1 cellular context compared by ENCODE assay signal in the genomic region with DNA sequence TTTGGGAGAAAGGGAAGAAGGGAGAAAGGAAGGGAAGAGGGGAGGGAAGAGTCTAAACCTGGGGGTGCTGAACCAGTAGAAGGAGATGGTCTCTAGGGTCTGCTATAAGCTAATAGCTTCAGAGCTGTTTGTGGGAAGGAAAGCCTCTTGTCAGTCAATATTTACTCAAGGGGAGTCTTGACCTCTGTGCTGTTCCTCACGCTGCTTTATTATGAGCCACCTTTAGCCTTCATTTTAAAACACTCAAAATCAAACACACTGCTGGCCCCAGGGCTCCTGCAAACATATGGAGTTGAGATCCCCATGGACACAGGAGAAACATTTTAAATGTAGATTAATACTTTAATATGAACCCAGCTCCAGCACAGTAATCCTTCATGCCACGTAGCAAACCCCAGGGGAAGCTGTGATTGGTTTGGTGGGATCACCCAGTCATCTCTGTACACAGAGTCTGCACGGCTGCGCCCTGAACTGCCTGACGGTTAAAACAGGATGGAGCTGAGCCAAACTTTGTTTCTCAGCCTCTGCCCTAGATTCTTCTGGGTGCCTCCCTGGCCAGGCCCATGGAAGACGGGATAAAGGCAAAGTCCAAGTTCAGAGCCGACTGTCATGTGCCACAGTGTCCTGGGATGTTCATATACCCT.
A peak's percentile ranks its signal among the peaks of the same experiment; 100 is the strongest.
TF ChIP-seq lines count a peak whose summit lies in the region.

No MANE protein-coding gene starts in this region.

TF ChIP-seq in HepG2, 621 proteins besides CTCF, POLR2A, EP300 and RAD21 (continued from another document and continues in another):
- TF ChIP-seq TRAFD1 (CRISPR knock-in tag; IDR thresholded peaks at IDR 0.05; ENCODE audit: borderline replicate concordance), result no peak
- TF ChIP-seq MLX (CRISPR knock-in tag; IDR thresholded peaks at IDR 0.05), result 0 out of 2 replicates have a peak, but pooled peaks have one; percentile 19
- peak; percentile 50 for TF ChIP-seq MED1 (CRISPR knock-in tag; IDR thresholded peaks at IDR 0.05)
- TF ChIP-seq, protein P1, sequence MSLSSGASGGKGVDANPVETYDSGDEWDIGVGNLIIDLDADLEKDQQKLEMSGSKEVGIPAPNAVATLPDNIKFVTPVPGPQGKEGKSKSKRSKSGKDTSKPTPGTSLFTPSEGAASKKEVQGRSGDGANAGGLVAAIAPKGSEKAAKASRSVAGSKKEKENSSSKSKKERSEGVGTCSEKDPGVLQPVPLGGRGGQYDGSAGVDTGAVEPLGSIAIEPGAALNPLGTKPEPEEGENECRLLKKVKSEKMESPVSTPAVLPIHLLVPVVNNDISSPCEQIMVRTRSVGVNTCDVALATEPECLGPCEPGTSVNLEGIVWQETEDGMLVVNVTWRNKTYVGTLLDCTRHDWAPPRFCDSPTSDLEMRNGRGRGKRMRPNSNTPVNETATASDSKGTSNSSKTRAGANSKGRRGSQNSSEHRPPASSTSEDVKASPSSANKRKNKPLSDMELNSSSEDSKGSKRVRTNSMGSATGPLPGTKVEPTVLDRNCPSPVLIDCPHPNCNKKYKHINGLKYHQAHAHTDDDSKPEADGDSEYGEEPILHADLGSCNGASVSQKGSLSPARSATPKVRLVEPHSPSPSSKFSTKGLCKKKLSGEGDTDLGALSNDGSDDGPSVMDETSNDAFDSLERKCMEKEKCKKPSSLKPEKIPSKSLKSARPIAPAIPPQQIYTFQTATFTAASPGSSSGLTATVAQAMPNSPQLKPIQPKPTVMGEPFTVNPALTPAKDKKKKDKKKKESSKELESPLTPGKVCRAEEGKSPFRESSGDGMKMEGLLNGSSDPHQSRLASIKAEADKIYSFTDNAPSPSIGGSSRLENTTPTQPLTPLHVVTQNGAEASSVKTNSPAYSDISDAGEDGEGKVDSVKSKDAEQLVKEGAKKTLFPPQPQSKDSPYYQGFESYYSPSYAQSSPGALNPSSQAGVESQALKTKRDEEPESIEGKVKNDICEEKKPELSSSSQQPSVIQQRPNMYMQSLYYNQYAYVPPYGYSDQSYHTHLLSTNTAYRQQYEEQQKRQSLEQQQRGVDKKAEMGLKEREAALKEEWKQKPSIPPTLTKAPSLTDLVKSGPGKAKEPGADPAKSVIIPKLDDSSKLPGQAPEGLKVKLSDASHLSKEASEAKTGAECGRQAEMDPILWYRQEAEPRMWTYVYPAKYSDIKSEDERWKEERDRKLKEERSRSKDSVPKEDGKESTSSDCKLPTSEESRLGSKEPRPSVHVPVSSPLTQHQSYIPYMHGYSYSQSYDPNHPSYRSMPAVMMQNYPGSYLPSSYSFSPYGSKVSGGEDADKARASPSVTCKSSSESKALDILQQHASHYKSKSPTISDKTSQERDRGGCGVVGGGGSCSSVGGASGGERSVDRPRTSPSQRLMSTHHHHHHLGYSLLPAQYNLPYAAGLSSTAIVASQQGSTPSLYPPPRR (CRISPR knock-in tag; IDR thresholded peaks at IDR 0.05; ENCODE audit: borderline replicate concordance), result 0 out of 2 replicates have a peak, but pooled peaks have one; percentile 37
- no peak for TF ChIP-seq ZNF367 (CRISPR knock-in tag; IDR thresholded peaks at IDR 0.05; ENCODE audit: borderline replicate concordance)
- TF ChIP-seq FUBP1 (CRISPR knock-in tag; IDR thresholded peaks at IDR 0.05; ENCODE audit: borderline replicate concordance), result no peak
- no peak for TF ChIP-seq ZNF230 (CRISPR knock-in tag; IDR thresholded peaks at IDR 0.05)
- TF ChIP-seq ADNP (CRISPR knock-in tag; IDR thresholded peaks at IDR 0.05), result no peak
- TF ChIP-seq ZNF333 (CRISPR knock-in tag; IDR thresholded peaks at IDR 0.05; ENCODE audit: borderline replicate concordance), result no peak
- TF ChIP-seq TGIF2 (CRISPR knock-in tag; IDR thresholded peaks at IDR 0.05), result no peak
- no peak for TF ChIP-seq ZNF44 (CRISPR knock-in tag; IDR thresholded peaks at IDR 0.05)
- TF ChIP-seq NR2C2 (CRISPR knock-in tag; IDR thresholded peaks at IDR 0.05; ENCODE audit: borderline replicate concordance), result no peak
- TF ChIP-seq, protein P2, sequence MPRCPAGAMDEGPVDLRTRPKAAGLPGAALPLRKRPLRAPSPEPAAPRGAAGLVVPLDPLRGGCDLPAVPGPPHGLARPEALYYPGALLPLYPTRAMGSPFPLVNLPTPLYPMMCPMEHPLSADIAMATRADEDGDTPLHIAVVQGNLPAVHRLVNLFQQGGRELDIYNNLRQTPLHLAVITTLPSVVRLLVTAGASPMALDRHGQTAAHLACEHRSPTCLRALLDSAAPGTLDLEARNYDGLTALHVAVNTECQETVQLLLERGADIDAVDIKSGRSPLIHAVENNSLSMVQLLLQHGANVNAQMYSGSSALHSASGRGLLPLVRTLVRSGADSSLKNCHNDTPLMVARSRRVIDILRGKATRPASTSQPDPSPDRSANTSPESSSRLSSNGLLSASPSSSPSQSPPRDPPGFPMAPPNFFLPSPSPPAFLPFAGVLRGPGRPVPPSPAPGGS (CRISPR knock-in tag; IDR thresholded peaks at IDR 0.05), result no peak
- no peak for TF ChIP-seq TCF7 (IDR thresholded peaks at IDR 0.05; ENCODE audit: low read depth)
- TF ChIP-seq FIP1L1 (IDR thresholded peaks at IDR 0.05; ENCODE audit: borderline replicate concordance, insufficient read depth, low read depth, low read length), result no peak
- no peak for TF ChIP-seq EZH2 (conservative IDR thresholded peaks at IDR 0.05; ENCODE audit: low read depth, low read length)
- no peak for TF ChIP-seq MBNL3 (CRISPR knock-in tag; conservative IDR thresholded peaks at IDR 0.05)
- no peak for TF ChIP-seq XRCC5 (optimal IDR thresholded peaks at IDR 0.05; ENCODE audit: low read length)
- no peak for TF ChIP-seq ZC3H4 (CRISPR knock-in tag; IDR thresholded peaks at IDR 0.05; ENCODE audit: borderline replicate concordance)
- TF ChIP-seq SMAD1 (CRISPR knock-in tag; IDR thresholded peaks at IDR 0.05; ENCODE audit: borderline replicate concordance, low read depth), result no peak
- no peak for TF ChIP-seq TFAP4 (IDR thresholded peaks at IDR 0.05; ENCODE audit: borderline replicate concordance, low read depth)
- no peak for TF ChIP-seq PHB2 (IDR thresholded peaks at IDR 0.05; ENCODE audit: partially characterized antibody)
- no peak for TF ChIP-seq SRSF4 (IDR thresholded peaks at IDR 0.05; ENCODE audit: low read depth, low read length, poor library complexity, severe bottlenecking)
- no peak for TF ChIP-seq E2F1 (CRISPR knock-in tag; IDR thresholded peaks at IDR 0.05)
- TF ChIP-seq NFRKB (IDR thresholded peaks at IDR 0.05), result no peak
- no peak for TF ChIP-seq NFKBIZ (CRISPR knock-in tag; IDR thresholded peaks at IDR 0.05)
- TF ChIP-seq THAP11 (CRISPR knock-in tag; IDR thresholded peaks at IDR 0.05), result no peak
- TF ChIP-seq SSRP1 (CRISPR knock-in tag; IDR thresholded peaks at IDR 0.05), result no peak
- peak; percentile 24; the same call in 1 of the 2 replicates for TF ChIP-seq HDAC2 (CRISPR knock-in tag; IDR thresholded peaks at IDR 0.05)
- no peak for TF ChIP-seq ARID4A (CRISPR knock-in tag; IDR thresholded peaks at IDR 0.05; ENCODE audit: borderline replicate concordance)
- TF ChIP-seq PPARG (CRISPR knock-in tag; conservative IDR thresholded peaks at IDR 0.05), result peak; percentile 92
- TF ChIP-seq, protein P3, sequence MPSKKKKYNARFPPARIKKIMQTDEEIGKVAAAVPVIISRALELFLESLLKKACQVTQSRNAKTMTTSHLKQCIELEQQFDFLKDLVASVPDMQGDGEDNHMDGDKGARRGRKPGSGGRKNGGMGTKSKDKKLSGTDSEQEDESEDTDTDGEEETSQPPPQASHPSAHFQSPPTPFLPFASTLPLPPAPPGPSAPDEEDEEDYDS (CRISPR knock-in tag; IDR thresholded peaks at IDR 0.05), result no peak
- TF ChIP-seq SMC3 (IDR thresholded peaks at IDR 0.05; ENCODE audit: low read length), result no peak
- no peak for TF ChIP-seq ZNF138 (CRISPR knock-in tag; IDR thresholded peaks at IDR 0.05; ENCODE audit: low read depth)
- TF ChIP-seq FOXP1 (IDR thresholded peaks at IDR 0.05), result no peak
- 0 out of 2 replicates have a peak, but pooled peaks have one; percentile 15 for TF ChIP-seq FOXP1 (CRISPR knock-in tag; IDR thresholded peaks at IDR 0.05)
- no peak for TF ChIP-seq ZNF790 (CRISPR knock-in tag; IDR thresholded peaks at IDR 0.05; ENCODE audit: borderline replicate concordance)
